31 cellular contexts compared by ENCODE assay signal in the genomic region with DNA sequence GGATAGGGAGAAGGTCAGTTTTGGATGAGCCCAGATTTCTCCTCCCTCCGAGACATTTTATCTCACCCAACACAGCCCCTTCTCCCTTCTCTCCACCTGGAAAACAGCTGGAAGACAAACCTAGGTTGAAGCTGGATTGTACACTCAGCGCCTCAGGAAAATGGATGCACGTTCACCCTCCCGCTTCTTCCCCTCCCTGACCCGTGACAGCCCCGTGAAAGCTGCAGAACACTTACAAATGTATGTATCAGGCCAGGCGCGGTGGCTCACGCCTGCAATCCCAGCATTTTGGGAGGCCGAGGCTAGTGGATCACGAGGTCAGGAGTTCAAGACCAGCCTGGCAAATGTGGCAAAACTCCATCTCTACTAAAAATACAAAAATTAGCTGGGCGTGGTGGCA. TPM values are rescaled to one million over a fixed set of nuclear protein-coding genes. Genes with fewer than 3 reads are reported as not detected.
"Had no signal": no experiment of that assay in that cellular context is flagged by ENCODE, and none has a peak within 500 bp of the region (broad histone marks: within the 10 kb centered on the region; RNA-seq: fewer than 3 reads in every experiment).

No MANE protein-coding gene starts in this region.

- H3K27me3 ChIP-seq: ascending aorta, breast epithelium, dorsolateral prefrontal cortex, esophagus muscularis mucosa, heart left ventricle had no signal

- FAIRE-seq: frontal cortex had no signal

- H3K4me3 Mint-ChIP-seq: activated CD4-positive, alpha-beta memory T cell treated with anti-CD3 and anti-CD28 coated beads, Interleukin-2, amount 10 ng/mL, durations not matched to agents 7 days and 5 days; activated CD4-positive, alpha-beta T cell treated with anti-CD3 and anti-CD28 coated beads, Interleukin-2, amount 10 ng/mL, durations not matched to agents 7 days and 5 days; activated naive CD4-positive, alpha-beta T cell treated with anti-CD3 and anti-CD28 coated beads, Interleukin-2, amount 10 ng/mL, durations not matched to agents 7 days and 5 days; activated naive CD8-positive, alpha-beta T cell treated with anti-CD3 and anti-CD28 coated beads, Interleukin-2, amount 10 ng/mL, durations not matched to agents 7 days and 5 days; activated T-cell treated with anti-CD3 and anti-CD28 coated beads, Interleukin-2, amount 50 U/mL, for 24 hours; activated T-cell treated with anti-CD3 and anti-CD28 coated beads, Interleukin-2, amount 50 U/mL, for 72 hours; brain; central memory CD8-positive, alpha-beta T cell; dendritic cell treated with granulocyte-macrophage colony-stimulating factor and Interleukin-4, amounts not matched to agents 40 ng/mL and 50 ng/mL, for 4 days had no signal

- H3K27me3 Mint-ChIP-seq: activated T-cell treated with anti-CD3 and anti-CD28 coated beads, Interleukin-2, amount 50 U/mL, for 24 hours; central memory CD8-positive, alpha-beta T cell had no signal

- ATAC-seq: activated naive CD4-positive, alpha-beta T cell treated with anti-CD3 and anti-CD28 coated beads, Interleukin-2, amount 50 U/mL, for 72 hours; activated T-cell treated with anti-CD3 and anti-CD28 coated beads, Interleukin-2, amount 50 U/mL, for 72 hours; heart left ventricle had no signal

- H3K4me1 Mint-ChIP-seq: central memory CD8-positive, alpha-beta T cell had no signal

- H3K27ac Mint-ChIP-seq: activated CD4-positive, alpha-beta memory T cell treated with anti-CD3 and anti-CD28 coated beads, Interleukin-2, amount 10 ng/mL, durations not matched to agents 7 days and 5 days; activated CD4-positive, alpha-beta T cell treated with anti-CD3 and anti-CD28 coated beads, Interleukin-2, amount 10 ng/mL, durations not matched to agents 7 days and 5 days; activated naive CD4-positive, alpha-beta T cell treated with anti-CD3 and anti-CD28 coated beads, Interleukin-2, amount 10 ng/mL, durations not matched to agents 7 days and 5 days; activated naive CD4-positive, alpha-beta T cell treated with anti-CD3 and anti-CD28 coated beads, Interleukin-2, amount 50 U/mL, for 72 hours; activated naive CD8-positive, alpha-beta T cell treated with anti-CD3 and anti-CD28 coated beads, Interleukin-2, amount 10 ng/mL, durations not matched to agents 7 days and 5 days; activated T-cell treated with anti-CD3 and anti-CD28 coated beads, Interleukin-2, amount 50 U/mL, for 24 hours; activated T-cell treated with anti-CD3 and anti-CD28 coated beads, Interleukin-2, amount 50 U/mL, for 72 hours; dendritic cell treated with granulocyte-macrophage colony-stimulating factor and Interleukin-4, amounts not matched to agents 40 ng/mL and 50 ng/mL, for 4 days had no signal

- H3K27ac ChIP-seq: ascending aorta, breast epithelium, dorsolateral prefrontal cortex, esophagus muscularis mucosa, heart left ventricle had no signal

- H3K4me1 ChIP-seq: breast epithelium had no signal

- H3K36me3 ChIP-seq: ascending aorta, breast epithelium, esophagus muscularis mucosa, heart left ventricle had no signal

- H3K36me3 Mint-ChIP-seq: activated naive CD4-positive, alpha-beta T cell treated with anti-CD3 and anti-CD28 coated beads, Interleukin-2, amount 10 ng/mL, durations not matched to agents 7 days and 5 days; activated naive CD4-positive, alpha-beta T cell treated with anti-CD3 and anti-CD28 coated beads, Interleukin-2, amount 50 U/mL, for 72 hours; activated naive CD8-positive, alpha-beta T cell treated with anti-CD3 and anti-CD28 coated beads, Interleukin-2, amount 10 ng/mL, durations not matched to agents 7 days and 5 days; brain had no signal

- H3K9me3 ChIP-seq: ascending aorta, breast epithelium, esophagus muscularis mucosa, heart left ventricle had no signal

- H3K9me3 Mint-ChIP-seq: activated CD4-positive, alpha-beta memory T cell treated with anti-CD3 and anti-CD28 coated beads, Interleukin-2, amount 10 ng/mL, durations not matched to agents 7 days and 5 days; activated CD4-positive, alpha-beta T cell treated with anti-CD3 and anti-CD28 coated beads, Interleukin-2, amount 10 ng/mL, durations not matched to agents 7 days and 5 days; activated naive CD4-positive, alpha-beta T cell treated with anti-CD3 and anti-CD28 coated beads, Interleukin-2, amount 10 ng/mL, durations not matched to agents 7 days and 5 days; activated naive CD4-positive, alpha-beta T cell treated with anti-CD3 and anti-CD28 coated beads, Interleukin-2, amount 50 U/mL, for 72 hours; activated naive CD8-positive, alpha-beta T cell treated with anti-CD3 and anti-CD28 coated beads, Interleukin-2, amount 10 ng/mL, durations not matched to agents 7 days and 5 days; activated T-cell treated with anti-CD3 and anti-CD28 coated beads, Interleukin-2, amount 50 U/mL, for 24 hours; activated T-cell treated with anti-CD3 and anti-CD28 coated beads, Interleukin-2, amount 50 U/mL, for 72 hours; central memory CD8-positive, alpha-beta T cell; dendritic cell treated with granulocyte-macrophage colony-stimulating factor and Interleukin-4, amounts not matched to agents 40 ng/mL and 50 ng/mL, for 4 days had no signal

- DNase-seq: activated CD4-positive, alpha-beta memory T cell treated with anti-CD3 and anti-CD28 coated beads, Interleukin-2, amount 10 ng/mL, durations not matched to agents 7 days and 5 days; activated CD4-positive, alpha-beta T cell treated with anti-CD3 and anti-CD28 coated beads for 1 hour; activated CD4-positive, alpha-beta T cell treated with anti-CD3 and anti-CD28 coated beads for 4 hours; activated CD4-positive, alpha-beta T cell treated with anti-CD3 and anti-CD28 coated beads, Interleukin-2, amount 10 ng/mL, durations not matched to agents 7 days and 5 days; activated CD4-positive, alpha-beta T cell treated with anti-CD3 and anti-CD28 coated beads, Interleukin-2, amount 50 U/mL, for 4 hours; activated CD8-positive, alpha-beta memory T cell treated with anti-CD3 and anti-CD28 coated beads, Interleukin-2, amount 50 U/mL, for 48 hours; activated gamma-delta T cell; activated naive CD4-positive, alpha-beta T cell; activated naive CD4-positive, alpha-beta T cell treated with anti-CD3 and anti-CD28 coated beads, Interleukin-2, amount 10 ng/mL, durations not matched to agents 7 days and 5 days; activated naive CD8-positive, alpha-beta T cell treated with anti-CD3 and anti-CD28 coated beads, Interleukin-2, amount 10 ng/mL, durations not matched to agents 7 days and 5 days; activated T-cell treated with anti-CD3 and anti-CD28 coated beads for 4 hours; activated T-cell treated with anti-CD3 and anti-CD28 coated beads, Interleukin-2, amount 50 U/mL, for 24 hours; activated T-cell treated with anti-CD3 and anti-CD28 coated beads, Interleukin-2, amount 50 U/mL, for 72 hours; dorsolateral prefrontal cortex; effector memory CD4-positive, alpha-beta T cell; erythroblast; heart left ventricle; T-helper 2 cell had no signal

- H3K4me3 ChIP-seq: ascending aorta, breast epithelium, coronary artery, dorsolateral prefrontal cortex, esophagus muscularis mucosa, heart left ventricle had no signal

RNA-seq across cellular contexts. Expression of gene RNU4-2, which starts 4.2 kb away (rescaled TPM):
- total RNA-seq: ascending aorta had no signal
- polyA plus RNA-seq: heart left ventricle had no signal

RNA-seq across cellular contexts. Expression of gene RNU4-1, which starts 5.5 kb away (rescaled TPM):
- total RNA-seq: ascending aorta had no signal
- polyA plus RNA-seq: fibroblast of lung, heart left ventricle had no signal

RNA-seq across cellular contexts. Expression of gene SIRT4, which starts 14.6 kb away (rescaled TPM):
- total RNA-seq: ascending aorta had no signal

RNA-seq across cellular contexts. Expression of gene PLA2G1B, which starts 40.1 kb away (rescaled TPM):
- total RNA-seq: activated CD4-positive, alpha-beta memory T cell treated with anti-CD3 and anti-CD28 coated beads, Interleukin-2, amount 10 ng/mL, durations not matched to agents 7 days and 5 days; activated CD4-positive, alpha-beta T cell treated with anti-CD3 and anti-CD28 coated beads, Interleukin-2, amount 10 ng/mL, durations not matched to agents 7 days and 5 days; activated naive CD4-positive, alpha-beta T cell treated with anti-CD3 and anti-CD28 coated beads, Interleukin-2, amount 50 U/mL, for 72 hours; activated naive CD8-positive, alpha-beta T cell treated with anti-CD3 and anti-CD28 coated beads, Interleukin-2, amount 10 ng/mL, durations not matched to agents 7 days and 5 days; activated T-cell treated with anti-CD3 and anti-CD28 coated beads, Interleukin-2, amount 50 U/mL, for 72 hours; ascending aorta; breast epithelium; cardiac septum; esophagus muscularis mucosa; fibroblast of lung; fibroblast of villous mesenchyme; frontal cortex; T-helper 1 cell treated with Interleukin-12 subunit alpha and Interleukin-12 subunit beta and Interleukin-4 antibody, amounts not matched to agents 30 ng/mL and 1 ng/mL, for 36 hours had no signal
- polyA plus RNA-seq: heart left ventricle had no signal
